In the genomic region with DNA sequence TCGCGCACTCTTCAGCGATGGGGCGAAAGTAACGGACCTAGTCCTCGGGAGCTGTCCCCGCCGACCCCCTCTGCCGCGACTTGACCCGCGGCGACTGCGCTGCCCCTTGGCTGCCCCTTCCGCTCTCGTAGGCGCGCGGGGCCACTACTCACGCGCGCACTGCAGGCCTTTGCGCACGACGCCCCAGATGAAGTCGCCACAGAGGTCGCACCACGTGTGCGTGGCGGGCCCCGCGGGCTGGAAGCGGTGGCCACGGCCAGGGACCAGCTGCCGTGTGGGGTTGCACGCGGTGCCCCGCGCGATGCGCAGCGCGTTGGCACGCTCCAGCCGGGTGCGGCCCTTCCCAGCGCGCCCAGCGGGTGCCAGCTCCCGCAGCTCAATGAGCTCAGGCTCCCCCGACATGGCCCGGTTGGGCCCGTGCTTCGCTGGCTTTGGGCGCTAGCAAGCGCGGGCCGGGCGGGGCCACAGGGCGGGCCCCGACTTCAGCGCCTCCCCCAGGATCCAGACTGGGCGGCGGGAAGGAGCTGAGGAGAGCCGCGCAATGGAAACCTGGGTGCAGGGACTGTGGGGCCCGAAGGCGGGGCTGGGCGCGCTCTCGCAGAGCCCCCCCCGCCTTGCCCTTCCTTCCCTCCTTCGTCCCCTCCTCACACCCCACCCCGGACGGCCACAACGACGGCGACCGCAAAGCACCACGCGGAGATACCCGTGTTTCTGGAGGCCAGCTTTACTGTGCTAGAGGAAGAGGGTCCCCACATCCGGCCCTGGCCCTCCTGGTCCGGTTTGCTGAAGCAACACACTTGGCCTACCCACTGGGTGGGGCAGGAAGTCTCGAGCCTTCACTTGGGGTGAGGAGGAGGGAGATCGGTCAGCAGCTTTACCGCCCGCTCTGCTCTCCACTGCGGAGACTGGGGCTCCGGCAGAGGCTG, we compare ENCODE assay signal across 9 cellular contexts. TPM values are rescaled to one million over a fixed set of nuclear protein-coding genes. Genes with fewer than 3 reads are reported as not detected.
DNase-seq lines count a peak whose midpoint lies in the region; FAIRE-seq and TF ChIP-seq lines count a peak whose summit lies in the region.
"Had no signal": no experiment of that assay in that cellular context is flagged by ENCODE, and none has a peak within 500 bp of the region (broad histone marks: within the 10 kb centered on the region; RNA-seq: fewer than 3 reads in every experiment).

A gene with protein sequence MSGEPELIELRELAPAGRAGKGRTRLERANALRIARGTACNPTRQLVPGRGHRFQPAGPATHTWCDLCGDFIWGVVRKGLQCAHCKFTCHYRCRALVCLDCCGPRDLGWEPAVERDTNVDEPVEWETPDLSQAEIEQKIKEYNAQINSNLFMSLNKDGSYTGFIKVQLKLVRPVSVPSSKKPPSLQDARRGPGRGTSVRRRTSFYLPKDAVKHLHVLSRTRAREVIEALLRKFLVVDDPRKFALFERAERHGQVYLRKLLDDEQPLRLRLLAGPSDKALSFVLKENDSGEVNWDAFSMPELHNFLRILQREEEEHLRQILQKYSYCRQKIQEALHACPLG (minus strand): TSS at position 433 of the 926 bp plus-strand sequence. CDS start 31 bp downstream, at position 402.

- H3K4me3 ChIP-seq in AG04450 (ENCODE audit: low read depth, low read length) (peak within 1 kb of the TSS; percentile 58), bronchial epithelial cell (ENCODE audit: low read depth, low read length) (peak within 1 kb of the TSS; percentile 44)

- peak within 1 kb of the TSS; percentile 96 for H3K4me3 Mint-ChIP-seq in T-helper 2 cell treated with Interferon-gamma antibody and Interleukin-4, amounts not matched to agents 5 μg/mL and 100 μg/mL, for 36 hours

- H3K9me3 Mint-ChIP-seq in T-helper 2 cell treated with Interferon-gamma antibody and Interleukin-4, amounts not matched to agents 5 μg/mL and 100 μg/mL, for 36 hours = no peaks in the 10 kb centered on the region

- H3K36me3 ChIP-seq in bronchial epithelial cell (ENCODE audit: control insufficient read depth, insufficient read depth, low read length) = no peaks in the 10 kb centered on the region

- FAIRE-seq in bronchial epithelial cell (lab: Jason Lieb, UNC) = no peak
- FAIRE-seq: G401.6 had no signal

- peaks cover 42% of the 10 kb centered on the region for H3K4me1 Mint-ChIP-seq in T-helper 2 cell treated with Interferon-gamma antibody and Interleukin-4, amounts not matched to agents 5 μg/mL and 100 μg/mL, for 36 hours (ENCODE audit: low read depth)

- POLR2A ChIA-PET in AG04450 (lab: Yijun Ruan, JAX) = interaction anchor here (0.6 to 1.0 kb wide), 4 partner anchors 10 to 82 kb away, joined by 3 to 9 read pairs (median 5); a partner anchor contains a TSS

- peak within 1 kb of the TSS; percentile 97 for H3K27ac Mint-ChIP-seq in T-helper 2 cell treated with Interferon-gamma antibody and Interleukin-4, amounts not matched to agents 5 μg/mL and 100 μg/mL, for 36 hours

- no peak for TF ChIP-seq CTCF in AG04450 (IDR thresholded peaks at IDR 0.05; ENCODE audit: low read depth, low read length)
- no peak for TF ChIP-seq CTCF in bronchial epithelial cell (IDR thresholded peaks at IDR 0.05; ENCODE audit: insufficient read depth, low read length, severe bottlenecking)

- H3K27me3 ChIP-seq in AG04450 (ENCODE audit: control insufficient read depth, insufficient read depth, low read length) = no peaks in the 10 kb centered on the region
- H3K27me3 ChIP-seq in bronchial epithelial cell (ENCODE audit: control insufficient read depth, insufficient read depth, low read length) = no peaks in the 10 kb centered on the region
- H3K27me3 ChIP-seq in layer of hippocampus (ENCODE audit: control insufficient read depth, insufficient read depth, low read length) = no peaks in the 10 kb centered on the region

- CTCF ChIA-PET in AG04450 (lab: Charles Lee) = interaction anchor here (1.1 kb wide), 1 partner anchor 16 kb away, joined by 4 read pairs; no protein-coding TSS in a partner anchor

- H3K27ac ChIP-seq in AG04450 (ENCODE audit: low read depth, low read length) = peak within 1 kb of the TSS; percentile 65
- peak within 1 kb of the TSS; percentile 52 for H3K27ac ChIP-seq in layer of hippocampus (ENCODE audit: low read depth, low read length)

- DNase-seq in AG04450 (ENCODE audit: low read depth, low spot score) = no peak
- DNase-seq in HCEC 1CT = peak; percentile 82
- DNase-seq in T-helper 2 cell treated with Interferon-gamma antibody and Interleukin-4, amounts not matched to agents 5 μg/mL and 100 μg/mL, for 36 hours (ENCODE audit: low spot score) = peak; percentile 82
- peak; percentile 42 for DNase-seq in bronchial epithelial cell (ENCODE audit: low read depth)
- peak; percentile 71 for DNase-seq in stimulated activated CD4-positive, alpha-beta T cell treated with anti-CD3 and anti-CD28 coated beads, Interleukin-4, amount 100 ng/mL, for 24 hours
- no peak for DNase-seq in dedifferentiated amniotic fluid mesenchymal stem cell (ENCODE audit: extremely low spot score)
- DNase-seq in occipital lobe (lab: John Stamatoyannopoulos, UW) = no peak

- no peaks in the 10 kb centered on the region; the same call in 1 of the 2 replicates for H3K9me3 ChIP-seq in AG04450 (ENCODE audit: control insufficient read depth, insufficient read depth, low read length)

- peaks cover 41% of the 10 kb centered on the region for H3K36me3 Mint-ChIP-seq in T-helper 2 cell treated with Interferon-gamma antibody and Interleukin-4, amounts not matched to agents 5 μg/mL and 100 μg/mL, for 36 hours (ENCODE audit: low read depth)

- H3K27me3 Mint-ChIP-seq in T-helper 2 cell treated with Interferon-gamma antibody and Interleukin-4, amounts not matched to agents 5 μg/mL and 100 μg/mL, for 36 hours (ENCODE audit: low read depth) = no peaks in the 10 kb centered on the region

RNA-seq across cellular contexts. Expression of the gene that starts here (rescaled TPM):
- polyA plus RNA-seq in AG04450 (2011; rRNA removed) = 25.1 and 26.5 TPM in 2 replicates
- 10.8 and 13.7 TPM in 2 replicates for polyA minus RNA-seq in AG04450 (2011; rRNA and poly(A)+ RNA removed)
- total RNA-seq in bronchial epithelial cell (15.5 and 25.5 TPM in 2 replicates), occipital lobe (7.8 TPM)

Comparison
In these comparisons a context has a peak if more than half of its experiments do, and no peak if none do; other contexts are left out.
1. DNase-seq: peak in HCEC 1CT (single experiment), T-helper 2 cell treated with Interferon-gamma antibody and Interleukin-4, amounts not matched to agents 5 μg/mL and 100 μg/mL, for 36 hours (single experiment), bronchial epithelial cell (single experiment) and stimulated activated CD4-positive, alpha-beta T cell treated with anti-CD3 and anti-CD28 coated beads, Interleukin-4, amount 100 ng/mL, for 24 hours (single experiment); none in AG04450 (single experiment), dedifferentiated amniotic fluid mesenchymal stem cell (single experiment) and occipital lobe (single experiment).